In the genomic region with DNA sequence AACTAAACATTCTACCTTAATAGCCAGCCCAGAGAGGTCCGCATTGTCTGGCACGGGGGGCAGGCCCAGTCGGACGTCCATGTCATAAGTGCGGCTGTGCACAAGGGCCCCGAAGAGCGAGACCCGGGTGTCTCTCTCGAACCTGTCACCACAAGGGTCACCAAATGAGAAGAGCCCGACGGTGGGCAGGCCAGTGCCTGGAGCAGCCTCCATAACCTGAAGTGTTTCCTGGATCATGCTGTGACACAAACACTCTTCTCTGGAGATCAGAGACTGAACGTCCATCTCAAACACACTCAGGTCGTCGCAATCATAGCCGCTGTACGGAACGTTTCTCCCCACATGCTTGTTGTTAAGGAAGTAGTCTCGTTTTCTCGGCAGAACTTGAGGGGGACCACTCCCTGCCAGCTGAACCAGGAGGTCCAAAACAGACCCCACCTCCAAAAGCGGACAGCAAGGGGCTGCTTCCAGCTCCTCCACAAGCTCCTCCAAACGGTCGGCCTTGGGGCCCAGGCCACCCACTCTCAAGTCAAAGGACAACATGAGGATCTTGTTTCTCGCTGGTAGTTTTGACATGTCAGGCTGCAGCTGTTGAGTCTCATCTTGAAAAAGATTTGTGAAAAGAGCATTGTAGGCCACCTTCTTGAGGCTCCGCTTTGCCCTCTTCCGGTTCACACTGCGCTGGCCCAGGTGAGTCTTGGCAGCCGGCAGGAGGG, we compare ENCODE assay signal across 8 cellular contexts. TPM values are rescaled to one million over a fixed set of nuclear protein-coding genes. Genes with fewer than 3 reads are reported as not detected.
DNase-seq lines count a peak whose midpoint lies in the region; ATAC-seq and TF ChIP-seq lines count a peak whose summit lies in the region.

No MANE protein-coding gene starts in this region.

- H3K36me3 ChIP-seq in CD8-positive, alpha-beta T cell (ENCODE audit: insufficient read depth, low read length), result peaks cover 32% of the 10 kb centered on the region
- H3K36me3 ChIP-seq in mammary epithelial cell (ENCODE audit: insufficient read depth, low read length), result peaks cover 2% of the 10 kb centered on the region
- H3K36me3 ChIP-seq in mucosa of descending colon (ENCODE audit: low read depth), result no peaks in the 10 kb centered on the region

- peak overlapping the region; percentile 100 for H3K4me3 Mint-ChIP-seq in CD8-positive, alpha-beta T cell
- H3K4me3 Mint-ChIP-seq in IgD-negative memory B cell, result peak overlapping the region; percentile 90 to 99 (median 98)

- peak overlapping the region; percentile 74 for H3K9ac ChIP-seq in mammary epithelial cell (ENCODE audit: insufficient read depth, low read length)

- H3K4me1 ChIP-seq in CD8-positive, alpha-beta T cell (ENCODE audit: insufficient read depth, low read length), result peaks cover 52% of the 10 kb centered on the region
- H3K4me1 ChIP-seq in mammary epithelial cell (ENCODE audit: insufficient read depth, low read length) (peaks cover 23% of the 10 kb centered on the region), mucosa of descending colon (ENCODE audit: low read depth) (peaks cover 50% of the 10 kb centered on the region)

- peak overlapping the region; percentile 72 for H3K4me2 ChIP-seq in mammary epithelial cell (ENCODE audit: insufficient read depth, low read depth, low read length)

- 21% methylated on average over 26 of the region's 27 CpGs for WGBS in mammary epithelial cell (ENCODE audit: low coverage, missing lambda C conversion rate)

- no peaks in the 10 kb centered on the region for H3K9me3 ChIP-seq in CD8-positive, alpha-beta T cell (ENCODE audit: low read length)
- H3K9me3 ChIP-seq in mammary epithelial cell (replicated peaks; ENCODE audit: insufficient read depth, low read length) (no peaks in the 10 kb centered on the region), mucosa of descending colon (no peaks in the 10 kb centered on the region)

- dilution Hi-C loops in mammary epithelial cell (cut with HindIII; ENCODE audit: low sequenced_read_pairs), result no loop called here

- H3K9me3 Mint-ChIP-seq in CD8-positive, alpha-beta T cell, result no peaks in the 10 kb centered on the region
- no peaks in the 10 kb centered on the region for H3K9me3 Mint-ChIP-seq in IgD-negative memory B cell

- peaks cover 77% of the 10 kb centered on the region for H3K79me2 ChIP-seq in mammary epithelial cell (ENCODE audit: insufficient read depth, low read length)

- in situ Hi-C loops in mammary epithelial cell (cut with MboI; ENCODE audit: low sequenced_read_pairs in 2 of 2), result no loop called here

- H3K27me3 ChIP-seq in CD8-positive, alpha-beta T cell (ENCODE audit: insufficient read depth, low read length), result no peaks in the 10 kb centered on the region
- H3K27me3 ChIP-seq in mammary epithelial cell (ENCODE audit: insufficient read depth, low read length), result no peaks in the 10 kb centered on the region

- ATAC-seq in CD8-positive, alpha-beta T cell, result no peak
- ATAC-seq in mucosa of descending colon, result peak; percentile 42
- no peak for ATAC-seq in GM21717 (IDR thresholded peaks at IDR 0.05; ENCODE audit: unreplicated experiment)

- no peaks in the 10 kb centered on the region for H3K27me3 Mint-ChIP-seq in CD8-positive, alpha-beta T cell (ENCODE audit: low read depth)
- no peaks in the 10 kb centered on the region for H3K27me3 Mint-ChIP-seq in IgD-negative memory B cell

- no peaks in the 10 kb centered on the region for H4K20me1 ChIP-seq in mammary epithelial cell (ENCODE audit: insufficient read depth, low read length)

- BruUV-seq in mammary epithelial cell (replicated peaks; lab: Mats Ljungman, UMichigan), result TSS peak; percentile 51

- CTCF ChIA-PET in CD8-positive, alpha-beta T cell (lab: Charles Lee), result interaction anchor here (1.0 to 1.9 kb wide), 9 partner anchors 54 to 377 kb away, joined by 3 to 9 read pairs (median 5); partner anchors contain the start of genes DENND6B, SCO2 and SYCE3
- CTCF ChIA-PET in mammary epithelial cell (lab: Charles Lee; ENCODE audit: low non-redundant PET), result no interaction called here

- no peak for DNase-seq in CD8-positive, alpha-beta T cell
- DNase-seq in mammary epithelial cell (no peak), mucosa of descending colon (no peak), SW480 (ENCODE audit: low spot score) (no peak), NCI-H226 (no peak), NCI-H1417 treated with DMSO at 0.1 percent for 48 hours (lab: John Stamatoyannopoulos, UW) (no peak)

- intact Hi-C loops in CD8-positive, alpha-beta T cell (cut with DNase I, micrococcal nuclease), result loop anchor here (1.0 to 10.0 kb wide), 8 partner anchors 43 to 385 kb away; partner anchors contain the start of genes ARSA (in 1 of the 2), CHKB (in 1 of the 2), LMF2 (in 1 of the 2) and SBF1 (in 1 of the 2)
- intact Hi-C loops in mammary epithelial cell (cut with micrococcal nuclease), result no loop called here
- intact Hi-C loops in mucosa of descending colon (cut with DNase I, micrococcal nuclease), result loop anchor here in 1 of 2 donors (10.0 kb wide), 1 partner anchor 251 kb away; no protein-coding TSS in a partner anchor

- H2AFZ ChIP-seq in mammary epithelial cell (ENCODE audit: low read depth, low read length), result peak overlapping the region; percentile 87

- peak overlapping the region; percentile 99 for H3K4me3 ChIP-seq in CD8-positive, alpha-beta T cell (ENCODE audit: low read depth, low read length)
- H3K4me3 ChIP-seq in mammary epithelial cell (replicated peaks in 1 of 3; ENCODE audit: insufficient read depth in 1 of 3, low read depth in 2 of 3, low read length in 3 of 3) (peak overlapping the region; percentile 67 to 81 (median 69)), mucosa of descending colon (peak overlapping the region; percentile 68)

- H3K4me1 Mint-ChIP-seq in CD8-positive, alpha-beta T cell (ENCODE audit: low read depth), result peaks cover 51% of the 10 kb centered on the region
- H3K4me1 Mint-ChIP-seq in IgD-negative memory B cell, result peaks cover 17 to 29% (median 28%) of the 10 kb centered on the region in 3 donors

- POLR2A ChIA-PET in CD8-positive, alpha-beta T cell (lab: Charles Lee), result interaction anchor here (0.5 to 1.5 kb wide), 11 partner anchors 16 to 377 kb away, joined by 3 to 13 read pairs (median 4); partner anchors contain the start of genes LMF2, NCAPH2 and SCO2

- H3K36me3 Mint-ChIP-seq in CD8-positive, alpha-beta T cell, result peaks cover 34% of the 10 kb centered on the region
- H3K36me3 Mint-ChIP-seq in IgD-negative memory B cell, result peaks cover 2% of the 10 kb centered on the region

- H3K27ac ChIP-seq in CD8-positive, alpha-beta T cell (ENCODE audit: low read depth, low read length), result peak overlapping the region; percentile 94
- peak overlapping the region; percentile 69 for H3K27ac ChIP-seq in mammary epithelial cell (ENCODE audit: insufficient read depth, low read depth, low read length)

- H3K27ac Mint-ChIP-seq in CD8-positive, alpha-beta T cell, result peak overlapping the region; percentile 100
- peak overlapping the region; percentile 91 to 100 (median 96) for H3K27ac Mint-ChIP-seq in IgD-negative memory B cell

- no peak for TF ChIP-seq CTCF in CD8-positive, alpha-beta T cell (IDR thresholded peaks at IDR 0.05)
- TF ChIP-seq CTCF in mammary epithelial cell (conservative IDR thresholded peaks at IDR 0.05 in 1 of 2, IDR thresholded peaks at IDR 0.05 in 1 of 2; ENCODE audit: extremely low read depth in 1 of 2, insufficient read depth in 1 of 2, low read depth in 1 of 2, low read length in 2 of 2) (no peak), mucosa of descending colon (IDR thresholded peaks at IDR 0.05) (no peak)

RNA-seq across cellular contexts. Expression of gene TUBGCP6, which starts 1.0 kb away (rescaled TPM):
- 100 to 1,000 TPM; 121 to 122 TPM for total RNA-seq in CD8-positive, alpha-beta T cell
- 17.0 TPM for polyA plus RNA-seq in IgD-negative memory B cell
- 10 to 100 TPM; 33.0 to 34.0 TPM for total RNA-seq in mammary epithelial cell
- 12.3 TPM for polyA plus RNA-seq in mammary epithelial cell
- polyA minus RNA-seq in mammary epithelial cell, result 18.7 TPM
- total RNA-seq in mucosa of descending colon, result 10 to 100 TPM; 34.5 to 41.6 (median 40.5) TPM

RNA-seq across cellular contexts. Expression of gene HDAC10, which starts 7.2 kb away (rescaled TPM):
- total RNA-seq in CD8-positive, alpha-beta T cell, result 10 to 100 TPM; 81.8 to 82.6 TPM
- 8.6 TPM for polyA plus RNA-seq in IgD-negative memory B cell
- total RNA-seq in mammary epithelial cell, result 10 to 100 TPM; 10.7 to 23.6 TPM
- 8.9 TPM for polyA plus RNA-seq in mammary epithelial cell
- polyA minus RNA-seq in mammary epithelial cell, result 2.7 TPM
- total RNA-seq in mucosa of descending colon, result 10 to 100 TPM; 39.5 to 66.3 (median 47.8) TPM

RNA-seq across cellular contexts. Expression of gene MAPK12, which starts 17.6 kb away (rescaled TPM):
- 1 to 10 TPM; 1.1 to 1.5 TPM for total RNA-seq in CD8-positive, alpha-beta T cell
- polyA plus RNA-seq in IgD-negative memory B cell (0.94 TPM), mammary epithelial cell (5.8 TPM)
- total RNA-seq in mammary epithelial cell (10 to 100 TPM; 11.1 to 11.5 TPM), mucosa of descending colon (1 to 10 TPM; 2.3 to 6.5 (median 5.2) TPM)
- 1.1 TPM for polyA minus RNA-seq in mammary epithelial cell

RNA-seq across cellular contexts. Expression of gene MAPK11, which starts 26.3 kb away (rescaled TPM):
- 1 to 10 TPM; 1.9 to 2.1 TPM for total RNA-seq in CD8-positive, alpha-beta T cell
- polyA plus RNA-seq in IgD-negative memory B cell, result 0.59 TPM
- 10 to 100 TPM in 1 of 2 donors, 1 to 10 TPM in 1; 9.3 to 10.0 TPM for total RNA-seq in mammary epithelial cell
- 3.4 TPM for polyA plus RNA-seq in mammary epithelial cell
- polyA minus RNA-seq in mammary epithelial cell, result 4.2 TPM
- 1 to 10 TPM; 1.8 to 4.3 (median 3.2) TPM for total RNA-seq in mucosa of descending colon

RNA-seq across cellular contexts. Expression of gene SELENOO, which starts 43.1 kb away (rescaled TPM):
- 10 to 100 TPM; 32.7 to 34.6 TPM for total RNA-seq in CD8-positive, alpha-beta T cell
- 2.3 TPM for polyA plus RNA-seq in IgD-negative memory B cell
- total RNA-seq in mammary epithelial cell, result 10 to 100 TPM; 21.5 to 36.9 TPM
- 39.7 TPM for polyA plus RNA-seq in mammary epithelial cell
- polyA minus RNA-seq in mammary epithelial cell, result 12.8 TPM
- total RNA-seq in mucosa of descending colon, result 10 to 100 TPM; 21.5 to 23.8 (median 23.1) TPM
